ENCODE assay signal across 1 cellular context in genomic region chr7:102208826-102209225, GRCh38.
TF ChIP-seq lines count a peak whose summit lies in the region.

No MANE protein-coding gene starts in this region.

TF ChIP-seq in GM23338, 12 proteins besides CTCF, POLR2A, EP300 and RAD21 (continued from another document):
- TF ChIP-seq ZNF462 (CRISPR knock-in tag; IDR thresholded peaks at IDR 0.05), result no peak
- TF ChIP-seq POLR2AphosphoS5 (IDR thresholded peaks at IDR 0.05; ENCODE audit: low read depth), result no peak
- no peak for TF ChIP-seq REST (IDR thresholded peaks at IDR 0.05; ENCODE audit: unreplicated experiment)
- no peak for TF ChIP-seq EZH2 (IDR thresholded peaks at IDR 0.05; ENCODE audit: low read depth, unreplicated experiment)
- TF ChIP-seq JUNB (IDR thresholded peaks at IDR 0.05; ENCODE audit: unreplicated experiment), result no peak
